Comparison of ENCODE assay signal across 16 cellular contexts in genomic region chr11:32821517-32821916, GRCh38. TPM values are rescaled to one million over a fixed set of nuclear protein-coding genes. Genes with fewer than 3 reads are reported as not detected.
DNase-seq lines count a peak whose midpoint lies in the region; ATAC-seq and TF ChIP-seq lines count a peak whose summit lies in the region.
"Had no signal": no experiment of that assay in that cellular context is flagged by ENCODE, and none has a peak within 500 bp of the region (broad histone marks: within the 10 kb centered on the region; RNA-seq: fewer than 3 reads in every experiment).

No MANE protein-coding gene starts in this region.

- no peak for TF ChIP-seq CTCF in foreskin keratinocyte (conservative IDR thresholded peaks at IDR 0.05)
- TF ChIP-seq CTCF in GM10248 (IDR thresholded peaks at IDR 0.05; ENCODE audit: control extremely low read depth, extremely low read depth, low read depth, missing control alignments): no peak
- TF ChIP-seq CTCF in BE2C (IDR thresholded peaks at IDR 0.05; ENCODE audit: low read depth, low read length): no peak

- peak; percentile 76 for ATAC-seq in foreskin keratinocyte
- ATAC-seq: left lobe of liver had no signal

- H3K9me2 ChIP-seq in GM23248 (ENCODE audit: insufficient read depth): no peaks in the 10 kb centered on the region

- H3K9me3 ChIP-seq in GM23248 (ENCODE audit: low read depth) (no peaks in the 10 kb centered on the region), BE2C (no peaks in the 10 kb centered on the region)
- H3K9me3 ChIP-seq: sigmoid colon, tibial nerve had no signal

- H4K20me1 ChIP-seq in GM23248 (ENCODE audit: insufficient read depth): no peaks in the 10 kb centered on the region

- no peak overlapping the region for H3K9ac ChIP-seq in GM23248

- no peaks in the 10 kb centered on the region for H3F3A ChIP-seq in GM23248 (ENCODE audit: insufficient read depth)

- no peak overlapping the region for H2AFZ ChIP-seq in GM23248

- H3K4me1 ChIP-seq in GM23248 (ENCODE audit: insufficient read depth) (peaks cover 5% of the 10 kb centered on the region; the same call in 1 of the 2 replicates), foreskin keratinocyte (peaks cover 16% of the 10 kb centered on the region), BE2C (no peaks in the 10 kb centered on the region)
- H3K4me1 ChIP-seq: sigmoid colon, tibial nerve had no signal

- H3K27ac ChIP-seq in GM23248 (no peak overlapping the region), foreskin keratinocyte (peak overlapping the region; percentile 40)
- H3K27ac ChIP-seq: sigmoid colon had no signal

- H3K4me3 ChIP-seq in GM23248: no peak overlapping the region
- H3K4me3 ChIP-seq in BE2C (ENCODE audit: low read depth, low read length): no peak overlapping the region
- H3K4me3 ChIP-seq: sigmoid colon, tibial nerve had no signal

- no peaks in the 10 kb centered on the region for H3K79me2 ChIP-seq in GM23248 (ENCODE audit: insufficient read depth)

- in situ Hi-C loops in GM23248 (cut with MboI): no loop called here

- H3K36me3 ChIP-seq in GM23248 (ENCODE audit: low read depth): no peaks in the 10 kb centered on the region
- no peaks in the 10 kb centered on the region for H3K36me3 ChIP-seq in BE2C
- H3K36me3 ChIP-seq: sigmoid colon, tibial nerve had no signal

- H3K4me2 ChIP-seq in GM23248 (ENCODE audit: unreplicated experiment): no peak overlapping the region

- H3K27me3 ChIP-seq in GM23248 (replicated peaks; ENCODE audit: insufficient read depth): no peaks in the 10 kb centered on the region
- H3K27me3 ChIP-seq in foreskin keratinocyte: no peaks in the 10 kb centered on the region
- no peaks in the 10 kb centered on the region for H3K27me3 ChIP-seq in BE2C
- H3K27me3 ChIP-seq: sigmoid colon, tibial nerve had no signal

- POLR2A ChIA-PET in GM10248 (lab: Yijun Ruan, JAX): no interaction called here

- CTCF ChIA-PET in GM10248 (lab: Yijun Ruan, JAX): interaction anchor here (1.0 to 1.2 kb wide), 2 partner anchors 10 to 13 kb away, joined by 4 read pairs; no protein-coding TSS in a partner anchor

- peak; percentile 26 for DNase-seq in NCI-H1436 treated with DMSO at 0.1 percent for 48 hours (lab: John Stamatoyannopoulos, UW)
- no peak for DNase-seq in NCI-H1436 (lab: John Stamatoyannopoulos, UW)
- DNase-seq in GM23248: peak; percentile 38
- peak; percentile 71 for DNase-seq in NCI-H69 (lab: John Stamatoyannopoulos, UW)
- peak; percentile 68 to 87 for DNase-seq in foreskin keratinocyte
- DNase-seq in GM10248 (ENCODE audit: extremely low spot score): no peak
- no peak for DNase-seq in BE2C
- no peak for DNase-seq in dermis blood vessel endothelial cell
- DNase-seq: 8988T; activated CD4-positive, alpha-beta T cell treated with anti-CD3 and anti-CD28 coated beads, Interleukin-2, amount 50 U/mL, for 1 hour; cortex of kidney; NCI-H146; sigmoid colon had no signal

RNA-seq across cellular contexts. Expression of gene PRRG4, which starts 8.2 kb away (rescaled TPM):
- total RNA-seq in GM23248 (2014; rRNA removed; shearing (Covaris generic)): not detected in 2 replicates
- not detected in 2 replicates for polyA plus RNA-seq in GM23248 (2016; fragmentation: Nextera tagmentation; extraction: Ambion mirVana)
- 4.8 and 7.9 TPM in 2 replicates for total RNA-seq in foreskin keratinocyte
- polyA plus RNA-seq in foreskin keratinocyte: 2.3 and 4.1 TPM in 2 replicates
- polyA plus RNA-seq in BE2C (2012; ENCODE audit: insufficient read depth, insufficient read length, low read depth): not detected
- total RNA-seq in dermis blood vessel endothelial cell: 1.2 and 1.3 TPM in 2 replicates

RNA-seq across cellular contexts. Expression of gene CCDC73, which starts 27.1 kb away (rescaled TPM):
- not detected in 2 replicates for total RNA-seq in GM23248 (2014; rRNA removed; shearing (Covaris generic))
- not detected in 2 replicates for polyA plus RNA-seq in GM23248 (2016; fragmentation: Nextera tagmentation; extraction: Ambion mirVana)
- not detected in 2 replicates for total RNA-seq in foreskin keratinocyte
- polyA plus RNA-seq in foreskin keratinocyte: not detected in 2 replicates
- not detected for polyA plus RNA-seq in BE2C (2012; ENCODE audit: insufficient read depth, insufficient read length, low read depth)
- total RNA-seq in dermis blood vessel endothelial cell: 0.09 TPM in 1 of 2 replicates, not detected in the other
- total RNA-seq: frontal cortex, sigmoid colon had no signal
- polyA plus RNA-seq: sigmoid colon had no signal

Comparison
In these comparisons a context has a peak if more than half of its experiments do, and no peak if none do; other contexts are left out.
1. DNase-seq: peak in NCI-H1436 treated with DMSO at 0.1 percent for 48 hours (single experiment), GM23248 (single experiment), NCI-H69 (single experiment) and foreskin keratinocyte (2 of 2); none in NCI-H1436 (single experiment), GM10248 (single experiment), BE2C (single experiment) and dermis blood vessel endothelial cell (single experiment).